1 cellular context compared by ENCODE assay signal in genomic region chrX:47482512-47483309, GRCh38.
TF ChIP-seq lines count a peak whose summit lies in the region.

Gene ZNF41 (minus strand): TSS chrX:47483222. CDS start chrX:47467481, 15,741 bp downstream.

TF ChIP-seq in K562, 482 proteins besides CTCF, POLR2A, EP300 and RAD21 (continued from another document and continues in another):
- no peak for TF ChIP-seq CHD7 (IDR thresholded peaks at IDR 0.05; ENCODE audit: low read depth, low read length)
- TF ChIP-seq ZNF197 (CRISPR knock-in tag; IDR thresholded peaks at IDR 0.05; ENCODE audit: low read depth): no peak
- no peak for TF ChIP-seq ZBTB49 (CRISPR knock-in tag; IDR thresholded peaks at IDR 0.05; ENCODE audit: borderline replicate concordance)
- TF ChIP-seq DEAF1 (CRISPR knock-in tag; IDR thresholded peaks at IDR 0.05): no peak
- TF ChIP-seq ZNF644 (tag; IDR thresholded peaks at IDR 0.05; ENCODE audit: low read depth): no peak
- TF ChIP-seq ZMIZ1 (IDR thresholded peaks at IDR 0.05; ENCODE audit: low read depth in 2 of 2, low read length in 2 of 2): no peak
- TF ChIP-seq HMG20A (CRISPR knock-in tag; conservative IDR thresholded peaks at IDR 0.05): no peak
- TF ChIP-seq KDM2B (CRISPR knock-in tag; IDR thresholded peaks at IDR 0.05): no peak
- no peak for TF ChIP-seq MXD1 (CRISPR knock-in tag; IDR thresholded peaks at IDR 0.05; ENCODE audit: borderline replicate concordance, poor library complexity, severe bottlenecking)
- no peak for TF ChIP-seq CLOCK (CRISPR knock-in tag; IDR thresholded peaks at IDR 0.05; ENCODE audit: borderline replicate concordance)
- no peak for TF ChIP-seq ZNF23 (CRISPR knock-in tag; IDR thresholded peaks at IDR 0.05)
- no peak for TF ChIP-seq NFYB (IDR thresholded peaks at IDR 0.05; ENCODE audit: extremely low read depth, insufficient read length)
- TF ChIP-seq TOE1 (IDR thresholded peaks at IDR 0.05; ENCODE audit: borderline replicate concordance): no peak
- TF ChIP-seq TOE1 (CRISPR knock-in tag; IDR thresholded peaks at IDR 0.05; ENCODE audit: borderline replicate concordance, low read depth): no peak
- TF ChIP-seq CREB3 (tag; conservative IDR thresholded peaks at IDR 0.05; ENCODE audit: low read depth): no peak
- TF ChIP-seq HOMEZ (CRISPR knock-in tag; IDR thresholded peaks at IDR 0.05): no peak
- TF ChIP-seq PHB2 (IDR thresholded peaks at IDR 0.05; ENCODE audit: low read depth): no peak
- TF ChIP-seq MXI1 (IDR thresholded peaks at IDR 0.05; ENCODE audit: low read depth, low read length): no peak
- TF ChIP-seq TBL1XR1 (IDR thresholded peaks at IDR 0.05; ENCODE audit: low read length in 2 of 2): no peak
- TF ChIP-seq ZBTB33 (CRISPR knock-in tag; IDR thresholded peaks at IDR 0.05): no peak
- TF ChIP-seq TRIM24 (IDR thresholded peaks at IDR 0.05): no peak
- no peak for TF ChIP-seq ZBTB17 (CRISPR knock-in tag; IDR thresholded peaks at IDR 0.05)
- TF ChIP-seq GABPB1 (CRISPR knock-in tag; IDR thresholded peaks at IDR 0.05): peak; percentile 36; the same call in 1 of the 2 replicates
- no peak for TF ChIP-seq SRF (CRISPR knock-in tag; IDR thresholded peaks at IDR 0.05)
- peak; percentile 38 for TF ChIP-seq CREM (IDR thresholded peaks at IDR 0.05; ENCODE audit: low read depth)
